10 cellular contexts compared by ENCODE assay signal in genomic region chr1:236687273-236687672, GRCh38. TPM values are rescaled to one million over a fixed set of nuclear protein-coding genes. Genes with fewer than 3 reads are reported as not detected.
A peak's percentile ranks its signal among the peaks of the same experiment; 100 is the strongest.
DNase-seq lines count a peak whose midpoint lies in the region; ATAC-seq and TF ChIP-seq lines count a peak whose summit lies in the region.
"Had no signal": no experiment of that assay in that cellular context is flagged by ENCODE, and none has a peak within 500 bp of the region (broad histone marks: within the 10 kb centered on the region; RNA-seq: fewer than 3 reads in every experiment).

No MANE protein-coding gene starts in this region.

- H3K9me3 ChIP-seq in upper lobe of left lung (no peaks in the 10 kb centered on the region), thyroid gland (no peaks in the 10 kb centered on the region)

- no peak for TF ChIP-seq EP300 in upper lobe of left lung (IDR thresholded peaks at IDR 0.05)

- H3K27me3 Mint-ChIP-seq in activated naive CD4-positive, alpha-beta T cell treated with anti-CD3 and anti-CD28 coated beads, Interleukin-2, amount 10 ng/mL, durations not matched to agents 7 days and 5 days, result peaks cover 50% of the 10 kb centered on the region
- peaks cover 49% of the 10 kb centered on the region for H3K27me3 Mint-ChIP-seq in mesothelial cell of epicardium (ENCODE audit: low read depth)

- CTCF ChIA-PET in activated naive CD4-positive, alpha-beta T cell treated with anti-CD3 and anti-CD28 coated beads, Interleukin-2, amount 10 ng/mL, durations not matched to agents 7 days and 5 days (lab: Charles Lee), result no interaction called here

- H3K36me3 ChIP-seq in upper lobe of left lung (no peaks in the 10 kb centered on the region), thyroid gland (no peaks in the 10 kb centered on the region)

- TF ChIP-seq CTCF in coronary artery (IDR thresholded peaks at IDR 0.05), result no peak
- no peak for TF ChIP-seq CTCF in mesothelial cell of epicardium (IDR thresholded peaks at IDR 0.05; ENCODE audit: unreplicated experiment)
- no peak for TF ChIP-seq CTCF in upper lobe of left lung (IDR thresholded peaks at IDR 0.05)
- TF ChIP-seq CTCF in thyroid gland (IDR thresholded peaks at IDR 0.05), result no peak
- TF ChIP-seq CTCF in GM10266 (IDR thresholded peaks at IDR 0.05; ENCODE audit: control insufficient read depth, insufficient read depth, low read depth, missing control alignments), result no peak

- H3K27ac ChIP-seq in coronary artery, result peak overlapping the region; percentile 70 to 97
- peak overlapping the region in 1 of 4 donors; percentile 73 for H3K27ac ChIP-seq in upper lobe of left lung
- no peak overlapping the region for H3K27ac ChIP-seq in thyroid gland

- ATAC-seq in activated naive CD4-positive, alpha-beta T cell treated with anti-CD3 and anti-CD28 coated beads, Interleukin-2, amount 50 U/mL, for 72 hours, result no peak
- no peak for ATAC-seq in upper lobe of left lung (ENCODE audit: low FRiP score in 2 of 2)

- WGBS in upper lobe of left lung, 2 donors, result 56 to 67% methylated on average over 8 of the region's 8 CpGs
- WGBS in thyroid gland, 2 donors, result 71 to 72% methylated on average over 8 of the region's 8 CpGs

- H3K4me1 ChIP-seq in upper lobe of left lung (peaks cover 11 to 17% (median 13%) of the 10 kb centered on the region in 4 donors), thyroid gland (peaks cover 8 to 11% of the 10 kb centered on the region in 2 donors)

- H3K36me3 Mint-ChIP-seq in activated naive CD4-positive, alpha-beta T cell treated with anti-CD3 and anti-CD28 coated beads, Interleukin-2, amount 10 ng/mL, durations not matched to agents 7 days and 5 days, result no peaks in the 10 kb centered on the region
- peaks cover 8 to 9% of the 10 kb centered on the region in 2 donors for H3K36me3 Mint-ChIP-seq in activated naive CD4-positive, alpha-beta T cell treated with anti-CD3 and anti-CD28 coated beads, Interleukin-2, amount 50 U/mL, for 72 hours
- no peaks in the 10 kb centered on the region for H3K36me3 Mint-ChIP-seq in mesothelial cell of epicardium

- intact Hi-C loops in thyroid gland (cut with DNase I), result no loop called here

- H3K4me1 Mint-ChIP-seq in activated naive CD4-positive, alpha-beta T cell treated with anti-CD3 and anti-CD28 coated beads, Interleukin-2, amount 10 ng/mL, durations not matched to agents 7 days and 5 days, result peaks cover 18% of the 10 kb centered on the region
- H3K4me1 Mint-ChIP-seq in mesothelial cell of epicardium, result peaks cover 7% of the 10 kb centered on the region

- no peak for TF ChIP-seq POLR2A in upper lobe of left lung (IDR thresholded peaks at IDR 0.05)
- TF ChIP-seq POLR2A in thyroid gland (IDR thresholded peaks at IDR 0.05), result no peak

- H3K27ac Mint-ChIP-seq in activated naive CD4-positive, alpha-beta T cell treated with anti-CD3 and anti-CD28 coated beads, Interleukin-2, amount 10 ng/mL, durations not matched to agents 7 days and 5 days, result no peak overlapping the region
- no peak overlapping the region for H3K27ac Mint-ChIP-seq in activated naive CD4-positive, alpha-beta T cell treated with anti-CD3 and anti-CD28 coated beads, Interleukin-2, amount 50 U/mL, for 72 hours
- H3K27ac Mint-ChIP-seq in mesothelial cell of epicardium, result no peak overlapping the region
- H3K27ac Mint-ChIP-seq: dendritic cell treated with granulocyte-macrophage colony-stimulating factor and Interleukin-4, amounts not matched to agents 40 ng/mL and 50 ng/mL, for 4 days had no signal

- no peaks in the 10 kb centered on the region for H3K9me3 Mint-ChIP-seq in activated naive CD4-positive, alpha-beta T cell treated with anti-CD3 and anti-CD28 coated beads, Interleukin-2, amount 10 ng/mL, durations not matched to agents 7 days and 5 days
- H3K9me3 Mint-ChIP-seq in activated naive CD4-positive, alpha-beta T cell treated with anti-CD3 and anti-CD28 coated beads, Interleukin-2, amount 50 U/mL, for 72 hours, result peaks cover 7% of the 10 kb centered on the region in 2 donors
- no peaks in the 10 kb centered on the region for H3K9me3 Mint-ChIP-seq in mesothelial cell of epicardium
- H3K9me3 Mint-ChIP-seq: dendritic cell treated with granulocyte-macrophage colony-stimulating factor and Interleukin-4, amounts not matched to agents 40 ng/mL and 50 ng/mL, for 4 days had no signal

- peak overlapping the region; percentile 44 for H3K4me3 Mint-ChIP-seq in activated naive CD4-positive, alpha-beta T cell treated with anti-CD3 and anti-CD28 coated beads, Interleukin-2, amount 10 ng/mL, durations not matched to agents 7 days and 5 days
- peak overlapping the region; percentile 52 for H3K4me3 Mint-ChIP-seq in mesothelial cell of epicardium

- DNase-seq in activated naive CD4-positive, alpha-beta T cell treated with anti-CD3 and anti-CD28 coated beads, Interleukin-2, amount 10 ng/mL, durations not matched to agents 7 days and 5 days, result no peak
- no peak for DNase-seq in activated naive CD4-positive, alpha-beta T cell treated with anti-CD3 and anti-CD28 coated beads, Interleukin-2, amount 50 U/mL, for 72 hours (ENCODE audit: low spot score in 2 of 2)
- peak; percentile 78 for DNase-seq in coronary artery (ENCODE audit: low spot score)
- no peak for DNase-seq in mesothelial cell of epicardium (ENCODE audit: low spot score in 2 of 2, unreplicated experiment in 2 of 2)
- DNase-seq in upper lobe of left lung, result no peak
- no peak for DNase-seq in stimulated activated naive CD4-positive, alpha-beta T cell treated with Interleukin-2 at 50 U/mL for 16 hours (lab: John Stamatoyannopoulos, UW)
- DNase-seq in thyroid gland, result no peak
- DNase-seq in GM10266 (ENCODE audit: extremely low spot score), result no peak
- DNase-seq: NCI-H526 had no signal

- peaks cover 0 to 10% (median 5%) of the 10 kb centered on the region in 4 donors for H3K27me3 ChIP-seq in upper lobe of left lung
- no peaks in the 10 kb centered on the region for H3K27me3 ChIP-seq in thyroid gland

- peak overlapping the region; percentile 94 for H3K4me3 ChIP-seq in coronary artery
- H3K4me3 ChIP-seq in upper lobe of left lung, result peak overlapping the region in 3 of 4 donors; percentile 47 to 52 (median 48)
- peak overlapping the region in 1 of 3 donors; percentile 39 for H3K4me3 ChIP-seq in thyroid gland (replicated peaks in 1 of 3)

RNA-seq across cellular contexts. Expression of gene ACTN2, which starts 1.0 kb away (rescaled TPM):
- under 1 TPM; 0.37 to 0.50 TPM for total RNA-seq in activated naive CD4-positive, alpha-beta T cell treated with anti-CD3 and anti-CD28 coated beads, Interleukin-2, amount 50 U/mL, for 72 hours
- total RNA-seq in mesothelial cell of epicardium (1.7 to 2.2 TPM (median 1.9 TPM) in 3 replicates), upper lobe of left lung (10 to 100 TPM in 2 of 6 donors, 1 to 10 TPM in 4; 1.4 to 11.5 (median 2.3) TPM), thyroid gland (under 1 TPM in 2 of 4 donors, not detected in 2; 0.40 to 0.56 TPM)

Comparison
In these comparisons a context has a peak if more than half of its experiments do, and no peak if none do; other contexts are left out.
1. H3K27ac ChIP-seq: peak in coronary artery (2 of 2); none in thyroid gland (0 of 3).